23 cellular contexts compared by ENCODE assay signal in genomic region chr17:10635290-10635689, GRCh38.
"Had no signal": no experiment of that assay in that cellular context is flagged by ENCODE, and none has a peak within 500 bp of the region (broad histone marks: within the 10 kb centered on the region; RNA-seq: fewer than 3 reads in every experiment).

No MANE protein-coding gene starts in this region.

- H3K4me1 ChIP-seq: lower lobe of right lung, parathyroid adenoma, tibial artery had no signal

- H3K9me3 Mint-ChIP-seq: activated naive CD8-positive, alpha-beta T cell treated with anti-CD3 and anti-CD28 coated beads for 36 hours; activated T-cell treated with anti-CD3 and anti-CD28 coated beads, Interleukin-2, amount 50 U/mL, for 4 hours; natural killer cell treated with Interleukin-12 subunit alpha and Interleukin-12 subunit beta and Interleukin-15 and Interleukin-18, amount 100 ng/mL, for 72 hours had no signal

- H3K27me3 Mint-ChIP-seq: activated naive CD8-positive, alpha-beta T cell treated with anti-CD3 and anti-CD28 coated beads for 36 hours; natural killer cell treated with Interleukin-12 subunit alpha and Interleukin-12 subunit beta and Interleukin-15 and Interleukin-18, amount 100 ng/mL, for 72 hours; T-helper 17 cell had no signal

- FAIRE-seq: keratinocyte had no signal

- H3K9me3 ChIP-seq: lower lobe of right lung, tibial artery had no signal

- H3K79me2 ChIP-seq: parathyroid adenoma had no signal

- DNase-seq: activated CD4-positive, alpha-beta T cell treated with anti-CD3 and anti-CD28 coated beads for 48 hours; activated CD8-positive, alpha-beta T cell treated with anti-CD3 and anti-CD28 coated beads, Interleukin-2, amount 10 ng/mL, durations not matched to agents 7 days and 5 days; activated gamma-delta T cell; activated naive CD8-positive, alpha-beta T cell treated with anti-CD3 and anti-CD28 coated beads for 36 hours; activated T-cell treated with anti-CD3 and anti-CD28 coated beads, Interleukin-2, amount 50 U/mL, for 4 hours; amniotic stem cell; foreskin melanocyte; glutamatergic neuron; hypothalamus; lower lobe of right lung; stimulated activated CD4-positive, alpha-beta T cell treated with anti-CD3 and anti-CD28 coated beads, Interleukin-12 subunit alpha, Interleukin-12 subunit beta, amount 100 ng/mL, for 4 hours; stimulated activated CD4-positive, alpha-beta T cell treated with anti-CD3 and anti-CD28 coated beads, Interleukin-1b, Interleukin-23, amount 100 ng/mL, for 48 hours; stimulated activated CD8-positive, alpha-beta memory T cell treated with anti-CD3 and anti-CD28 coated beads, Interleukin-4, amount 100 ng/mL, for 48 hours; stimulated activated naive CD8-positive, alpha-beta T cell treated with anti-CD3 and anti-CD28 coated beads, Interleukin-15, Interleukin-2, amounts not matched to agents 100 U/mL and 50 U/mL, for 24 hours; substantia nigra; T-helper 17 cell; tibial artery had no signal

- H3K9ac ChIP-seq: parathyroid adenoma had no signal

- H3K27me3 ChIP-seq: cardiac muscle cell, tibial artery had no signal

- H3K36me3 ChIP-seq: cardiac muscle cell had no signal

- H3K4me3 Mint-ChIP-seq: activated CD8-positive, alpha-beta T cell treated with anti-CD3 and anti-CD28 coated beads, Interleukin-2, amount 10 ng/mL, durations not matched to agents 7 days and 5 days; activated naive CD8-positive, alpha-beta T cell treated with anti-CD3 and anti-CD28 coated beads for 36 hours; activated T-cell treated with anti-CD3 and anti-CD28 coated beads, Interleukin-2, amount 50 U/mL, for 4 hours; natural killer cell treated with Interleukin-12 subunit alpha and Interleukin-12 subunit beta and Interleukin-15 and Interleukin-18, amount 100 ng/mL, for 72 hours; T-helper 17 cell had no signal

- ATAC-seq: activated CD8-positive, alpha-beta T cell treated with anti-CD3 and anti-CD28 coated beads, Interleukin-2, amount 10 ng/mL, durations not matched to agents 7 days and 5 days; activated T-cell treated with anti-CD3 and anti-CD28 coated beads, Interleukin-2, amount 50 U/mL, for 4 hours; lower lobe of right lung; natural killer cell treated with Interleukin-12 subunit alpha and Interleukin-12 subunit beta and Interleukin-15 and Interleukin-18, amount 100 ng/mL, for 72 hours; stimulated activated naive CD8-positive, alpha-beta T cell treated with anti-CD3 and anti-CD28 coated beads, Interleukin-15, Interleukin-2, amounts not matched to agents 100 U/mL and 50 U/mL, for 24 hours; T-helper 17 cell had no signal

- H3K4me3 ChIP-seq: cardiac muscle cell, lower lobe of right lung, tibial artery had no signal

- H2AFZ ChIP-seq: parathyroid adenoma had no signal

- H3K27ac ChIP-seq: cardiac muscle cell, epithelial cell of prostate, lower lobe of right lung, parathyroid adenoma, tibial artery, VCaP had no signal

- H3K27ac Mint-ChIP-seq: activated CD8-positive, alpha-beta T cell treated with anti-CD3 and anti-CD28 coated beads, Interleukin-2, amount 10 ng/mL, durations not matched to agents 7 days and 5 days; natural killer cell treated with Interleukin-12 subunit alpha and Interleukin-12 subunit beta and Interleukin-15 and Interleukin-18, amount 100 ng/mL, for 72 hours; T-helper 17 cell had no signal
